Comparison of ENCODE assay signal across 13 cellular contexts in genomic region chr3:168714609-168715240, GRCh38.
DNase-seq lines count a peak whose midpoint lies in the region; ATAC-seq and TF ChIP-seq lines count a peak whose summit lies in the region.
"Had no signal": no experiment of that assay in that cellular context is flagged by ENCODE, and none has a peak within 500 bp of the region (broad histone marks: within the 10 kb centered on the region; RNA-seq: fewer than 3 reads in every experiment).

No MANE protein-coding gene starts in this region.

- TF ChIP-seq CTCF in lower leg skin (IDR thresholded peaks at IDR 0.05) = no peak
- no peak for TF ChIP-seq CTCF in progenitor cell of endocrine pancreas (IDR thresholded peaks at IDR 0.05; ENCODE audit: unreplicated experiment)
- TF ChIP-seq CTCF in dorsolateral prefrontal cortex (IDR thresholded peaks at IDR 0.05 in 54 of 56, conservative IDR thresholded peaks at IDR 0.05 in 2 of 56; ENCODE audit: low read depth in 1 of 56, partially characterized antibody in 56 of 56) = no peak
- no peak for TF ChIP-seq CTCF in prostate gland (IDR thresholded peaks at IDR 0.05)

- TF ChIP-seq POLR2A in lower leg skin (IDR thresholded peaks at IDR 0.05) (no peak), prostate gland (IDR thresholded peaks at IDR 0.05) (no peak)

- no peaks in the 10 kb centered on the region for H3K4me1 ChIP-seq in prostate gland (replicated peaks)
- H3K4me1 ChIP-seq: esophagus squamous epithelium had no signal

- H3K4me3 Mint-ChIP-seq in progenitor cell of endocrine pancreas (ENCODE audit: low read depth) = no peak overlapping the region

- H3K27me3 Mint-ChIP-seq in progenitor cell of endocrine pancreas = no peaks in the 10 kb centered on the region

- intact Hi-C loops in lower leg skin (cut with DNase I; ENCODE audit: low total_unique reads) = no loop called here
- intact Hi-C loops in dorsolateral prefrontal cortex (cut with DNase I) = no loop called here
- intact Hi-C loops in prostate gland (cut with DNase I) = no loop called here

- no peaks in the 10 kb centered on the region for H3K9me3 ChIP-seq in prostate gland
- H3K9me3 ChIP-seq: esophagus squamous epithelium had no signal

- H3K27ac ChIP-seq in dorsolateral prefrontal cortex (no peak overlapping the region), prostate gland (no peak overlapping the region)
- H3K27ac ChIP-seq: esophagus squamous epithelium had no signal

- H3K36me3 Mint-ChIP-seq in progenitor cell of endocrine pancreas (ENCODE audit: insufficient read depth) = peaks cover 1% of the 10 kb centered on the region

- no peaks in the 10 kb centered on the region for H3K4me1 Mint-ChIP-seq in progenitor cell of endocrine pancreas (ENCODE audit: low read depth)

- 72 to 81% methylated on average over 1 of the region's 1 CpG for WGBS in lower leg skin, 2 donors
- 86% methylated on average over 1 of the region's 1 CpG for WGBS in prostate gland

- no peak overlapping the region for H3K27ac Mint-ChIP-seq in progenitor cell of endocrine pancreas
- H3K27ac Mint-ChIP-seq: activated T-helper 2 cell treated with anti-CD3 and anti-CD28 coated beads, Interferon-gamma antibody, Interleukin-2, Interleukin-4, amounts not matched to agents 10 μg/mL and 5 μg/mL and 100 μg/mL, durations not matched to agents 14 hours and 24 hours and 36 hours had no signal

- H3K27me3 ChIP-seq in dorsolateral prefrontal cortex = no peaks in the 10 kb centered on the region
- no peaks in the 10 kb centered on the region for H3K27me3 ChIP-seq in prostate gland (replicated peaks; ENCODE audit: insufficient read depth)
- H3K27me3 ChIP-seq: esophagus squamous epithelium had no signal

- no peaks in the 10 kb centered on the region for H3K36me3 ChIP-seq in prostate gland
- H3K36me3 ChIP-seq: esophagus squamous epithelium had no signal

- H3K9me3 Mint-ChIP-seq in progenitor cell of endocrine pancreas (ENCODE audit: low read depth) = no peaks in the 10 kb centered on the region

- DNase-seq in lower leg skin (ENCODE audit: low spot score in 2 of 2) = no peak
- no peak for DNase-seq in progenitor cell of endocrine pancreas (ENCODE audit: low spot score, unreplicated experiment)
- DNase-seq in dorsolateral prefrontal cortex = no peak
- DNase-seq in prostate gland (ENCODE audit: low spot score) = no peak
- DNase-seq: DND-41, esophagus squamous epithelium, Kasumi-1, Right ventricle myocardium superior had no signal

- no peak overlapping the region for H3K4me3 ChIP-seq in lower leg skin (ENCODE audit: low read depth, poor library complexity, severe bottlenecking)
- no peak overlapping the region for H3K4me3 ChIP-seq in dorsolateral prefrontal cortex
- no peak overlapping the region for H3K4me3 ChIP-seq in prostate gland
- H3K4me3 ChIP-seq: esophagus squamous epithelium had no signal

- ATAC-seq in GM18499 (IDR thresholded peaks at IDR 0.05; ENCODE audit: insufficient read depth, unreplicated experiment) (peak; percentile 97), GM19455 (IDR thresholded peaks at IDR 0.05; ENCODE audit: unreplicated experiment) (peak; percentile 90), HG02840 (IDR thresholded peaks at IDR 0.05; ENCODE audit: low FRiP score, unreplicated experiment) (peak; percentile 86), HG03457 (IDR thresholded peaks at IDR 0.05; ENCODE audit: unreplicated experiment) (peak; percentile 94)
